19 cellular contexts compared by ENCODE assay signal in genomic region chr12:42706331-42706730, GRCh38.
DNase-seq lines count a peak whose midpoint lies in the region; ATAC-seq, FAIRE-seq and TF ChIP-seq lines count a peak whose summit lies in the region.
"Had no signal": no experiment of that assay in that cellular context is flagged by ENCODE, and none has a peak within 500 bp of the region (broad histone marks: within the 10 kb centered on the region; RNA-seq: fewer than 3 reads in every experiment).

No MANE protein-coding gene starts in this region.

- H3K18ac ChIP-seq in neuronal stem cell (ENCODE audit: low read length): no peak overlapping the region

- H3K4me2 ChIP-seq in PC-3 (ENCODE audit: low read length) (0 out of 2 replicates have a peak overlapping the region, but pooled peaks have one; percentile 5), mammary epithelial cell (ENCODE audit: insufficient read depth, low read depth, low read length) (peak overlapping the region; percentile 48), neuronal stem cell (ENCODE audit: insufficient read depth, low read length, poor library complexity, severe bottlenecking) (no peak overlapping the region)
- H3K4me2 ChIP-seq: GM23338 had no signal

- no peaks in the 10 kb centered on the region for H3K27me3 Mint-ChIP-seq in natural killer cell (ENCODE audit: low read depth in 2 of 2)
- H3K27me3 Mint-ChIP-seq: activated naive CD4-positive, alpha-beta T cell treated with anti-CD3 and anti-CD28 coated beads, Interleukin-2, amount 10 ng/mL, durations not matched to agents 7 days and 5 days had no signal

- peaks cover 9 to 13% of the 10 kb centered on the region in 2 donors for H3K9me3 Mint-ChIP-seq in natural killer cell
- H3K9me3 Mint-ChIP-seq: activated T-cell treated with anti-CD3 and anti-CD28 coated beads, Interleukin-2, amount 50 U/mL, for 4 hours had no signal

- no peaks in the 10 kb centered on the region for H3K27me3 ChIP-seq in PC-3 (ENCODE audit: low read length)
- H3K27me3 ChIP-seq in mammary epithelial cell (ENCODE audit: insufficient read depth, low read length): no peaks in the 10 kb centered on the region
- H3K27me3 ChIP-seq in neuronal stem cell (ENCODE audit: control insufficient read depth in 3 of 3, insufficient read depth in 3 of 3, low read depth in 1 of 3, low read length in 3 of 3): no peaks in the 10 kb centered on the region
- H3K27me3 ChIP-seq: ascending aorta, neutrophil had no signal

- BruUV-seq in PC-3 (replicated peaks; lab: Mats Ljungman, UMichigan): no TSS peak
- BruUV-seq in mammary epithelial cell (replicated peaks; lab: Mats Ljungman, UMichigan): no TSS peak

- 0% methylated on average over 1 of the region's 1 CpG for WGBS in mammary epithelial cell (ENCODE audit: low coverage, missing lambda C conversion rate)
- no CpG with 5 or more reads among the region's 1 CpG for WGBS in neuronal stem cell (ENCODE audit: extremely low coverage in 2 of 2, insufficient read length in 2 of 2, insufficient replicate concordance in 1 of 2), 2 donors

- H4K8ac ChIP-seq in neuronal stem cell (ENCODE audit: low read depth, low read length): no peak overlapping the region

- H2BK12ac ChIP-seq in neuronal stem cell (ENCODE audit: low read length): no peak overlapping the region

- H3K4me3 Mint-ChIP-seq in natural killer cell: no peak overlapping the region
- H3K4me3 Mint-ChIP-seq: activated naive CD4-positive, alpha-beta T cell treated with anti-CD3 and anti-CD28 coated beads, Interleukin-2, amount 10 ng/mL, durations not matched to agents 7 days and 5 days; activated T-cell treated with anti-CD3 and anti-CD28 coated beads, Interleukin-2, amount 50 U/mL, for 4 hours; GM23338; IgD-negative memory B cell had no signal

- H3K9me3 ChIP-seq in PC-3 (ENCODE audit: low read length): no peaks in the 10 kb centered on the region
- H3K9me3 ChIP-seq in mammary epithelial cell (replicated peaks; ENCODE audit: insufficient read depth, low read length): no peaks in the 10 kb centered on the region
- no peaks in the 10 kb centered on the region for H3K9me3 ChIP-seq in neuronal stem cell (replicated peaks in 1 of 2; ENCODE audit: control insufficient read depth in 2 of 2, insufficient read depth in 1 of 2, low read depth in 1 of 2, low read length in 2 of 2)
- H3K9me3 ChIP-seq: ascending aorta, neutrophil, thoracic aorta had no signal

- no peak overlapping the region for H2AK5ac ChIP-seq in neuronal stem cell (ENCODE audit: low read depth, low read length)

- H2AFZ ChIP-seq in PC-3 (ENCODE audit: low read length) (no peak overlapping the region), mammary epithelial cell (ENCODE audit: low read depth, low read length) (peak overlapping the region; percentile 73), neuronal stem cell (ENCODE audit: low read length) (peak overlapping the region; percentile 41)
- H2AFZ ChIP-seq: GM23338 had no signal

- no peak overlapping the region for H2BK15ac ChIP-seq in neuronal stem cell (ENCODE audit: low read length)

- no peaks in the 10 kb centered on the region for H3K79me1 ChIP-seq in neuronal stem cell (ENCODE audit: low read depth, low read length)

- H2BK120ac ChIP-seq in neuronal stem cell (ENCODE audit: low read depth, low read length): no peak overlapping the region

- no peak overlapping the region for H4K91ac ChIP-seq in neuronal stem cell (ENCODE audit: low read depth, low read length, poor library complexity)

- POLR2A ChIA-PET in PC-3 (lab: Charles Lee; ENCODE audit: unreplicated experiment): no interaction called here

- peak; percentile 50 for DNase-seq in EH (ENCODE audit: low read depth)
- peak; percentile 83 for DNase-seq in PC-3
- peak; percentile 43 for DNase-seq in mammary epithelial cell
- DNase-seq in neuronal stem cell (ENCODE audit: low spot score): no peak
- DNase-seq in urothelium cell line (ENCODE audit: low spot score): no peak
- DNase-seq in natural killer cell: no peak
- DNase-seq in putamen (ENCODE audit: low spot score): no peak
- no peak for DNase-seq in activated T-cell treated with anti-CD3 and anti-CD28 coated beads, Interleukin-2, amount 50 U/mL, for 1 hour
- DNase-seq: activated CD4-positive, alpha-beta T cell treated with anti-CD3 and anti-CD28 coated beads for 1 hour; activated naive CD4-positive, alpha-beta T cell treated with anti-CD3 and anti-CD28 coated beads, Interleukin-2, amount 10 ng/mL, durations not matched to agents 7 days and 5 days; activated T-cell treated with anti-CD3 and anti-CD28 coated beads, Interleukin-2, amount 50 U/mL, for 4 hours; NCI-H1694 treated with DMSO at 0.1 percent for 48 hours had no signal

- H3K14ac ChIP-seq in neuronal stem cell (ENCODE audit: low read length): no peak overlapping the region

- no peak overlapping the region for H3K27ac Mint-ChIP-seq in natural killer cell
- H3K27ac Mint-ChIP-seq: activated naive CD4-positive, alpha-beta T cell treated with anti-CD3 and anti-CD28 coated beads, Interleukin-2, amount 10 ng/mL, durations not matched to agents 7 days and 5 days; GM23338; IgD-negative memory B cell had no signal

- H3K79me2 ChIP-seq in PC-3 (ENCODE audit: low read length): no peaks in the 10 kb centered on the region
- no peaks in the 10 kb centered on the region for H3K79me2 ChIP-seq in mammary epithelial cell (ENCODE audit: insufficient read depth, low read length)

- H3K4me1 ChIP-seq in PC-3 (ENCODE audit: insufficient read depth, low read length): peaks cover 13% of the 10 kb centered on the region
- H3K4me1 ChIP-seq in mammary epithelial cell (ENCODE audit: insufficient read depth, low read length): peaks cover 29% of the 10 kb centered on the region
- H3K4me1 ChIP-seq in neuronal stem cell (ENCODE audit: control insufficient read depth in 2 of 2, insufficient read depth in 1 of 2, low read depth in 1 of 2, low read length in 2 of 2): peaks cover 8% of the 10 kb centered on the region in 2 donors
- H3K4me1 ChIP-seq: ascending aorta had no signal

- no peaks in the 10 kb centered on the region for H3K9me2 ChIP-seq in PC-3 (replicated peaks; ENCODE audit: low read length)

- TF ChIP-seq CTCF in PC-3 (conservative IDR thresholded peaks at IDR 0.05; ENCODE audit: low read depth, low read length) (no peak), mammary epithelial cell (conservative IDR thresholded peaks at IDR 0.05 in 1 of 2, IDR thresholded peaks at IDR 0.05 in 1 of 2; ENCODE audit: extremely low read depth in 1 of 2, insufficient read depth in 1 of 2, low read depth in 1 of 2, low read length in 2 of 2) (no peak), natural killer cell (IDR thresholded peaks at IDR 0.05) (no peak)

- no peak overlapping the region for H3K4ac ChIP-seq in neuronal stem cell (ENCODE audit: low read length)

- FAIRE-seq in urothelium cell line (lab: Jason Lieb, UNC): no peak
- FAIRE-seq: RCC 7860 had no signal

- H3K36me3 ChIP-seq in PC-3 (ENCODE audit: low read depth, low read length) (no peaks in the 10 kb centered on the region), mammary epithelial cell (ENCODE audit: insufficient read depth, low read length) (no peaks in the 10 kb centered on the region), neuronal stem cell (replicated peaks in 1 of 2; ENCODE audit: control insufficient read depth in 2 of 2, insufficient read depth in 2 of 2, low read length in 2 of 2) (no peaks in the 10 kb centered on the region)
- H3K36me3 ChIP-seq: ascending aorta, neutrophil, thoracic aorta had no signal

- H2BK5ac ChIP-seq in neuronal stem cell (ENCODE audit: low read length): no peak overlapping the region

- in situ Hi-C loops in mammary epithelial cell (cut with MboI; ENCODE audit: low sequenced_read_pairs in 2 of 2): no loop called here

- H3K9ac ChIP-seq in PC-3 (ENCODE audit: low read length) (no peak overlapping the region), mammary epithelial cell (ENCODE audit: insufficient read depth, low read length) (no peak overlapping the region), neuronal stem cell (ENCODE audit: low read depth, low read length, poor library complexity) (no peak overlapping the region)

- dilution Hi-C loops in mammary epithelial cell (cut with HindIII; ENCODE audit: low sequenced_read_pairs): no loop called here

- ATAC-seq in PC-3: peak; percentile 53
- no peak for ATAC-seq in natural killer cell
- ATAC-seq: activated T-cell treated with anti-CD3 and anti-CD28 coated beads, Interleukin-2, amount 50 U/mL, for 4 hours; GM23338 had no signal

- no peaks in the 10 kb centered on the region for H3K4me1 Mint-ChIP-seq in natural killer cell
- H3K4me1 Mint-ChIP-seq: activated naive CD4-positive, alpha-beta T cell treated with anti-CD3 and anti-CD28 coated beads, Interleukin-2, amount 10 ng/mL, durations not matched to agents 7 days and 5 days; GM23338; IgD-negative memory B cell had no signal

- H3K23ac ChIP-seq in neuronal stem cell (ENCODE audit: low read depth, low read length, poor library complexity): no peak overlapping the region

- CTCF ChIA-PET in PC-3 (lab: Charles Lee): no interaction called here
- CTCF ChIA-PET in mammary epithelial cell (lab: Charles Lee; ENCODE audit: low non-redundant PET): no interaction called here

- H4K20me1 ChIP-seq in PC-3 (ENCODE audit: low read length): no peaks in the 10 kb centered on the region
- H4K20me1 ChIP-seq in mammary epithelial cell (ENCODE audit: insufficient read depth, low read length): no peaks in the 10 kb centered on the region

- intact Hi-C loops in PC-3 (cut with micrococcal nuclease) (no loop called here), mammary epithelial cell (cut with micrococcal nuclease) (loop anchor here (10.0 kb wide), 1 partner anchor 258 kb away; no protein-coding TSS in a partner anchor), natural killer cell (cut with micrococcal nuclease) (no loop called here)

- no peaks in the 10 kb centered on the region for H3K36me3 Mint-ChIP-seq in natural killer cell
- H3K36me3 Mint-ChIP-seq: activated naive CD4-positive, alpha-beta T cell treated with anti-CD3 and anti-CD28 coated beads, Interleukin-2, amount 10 ng/mL, durations not matched to agents 7 days and 5 days; IgD-negative memory B cell had no signal

- H3K27ac ChIP-seq in PC-3 (ENCODE audit: low read length) (no peak overlapping the region), mammary epithelial cell (ENCODE audit: insufficient read depth, low read depth, low read length) (peak overlapping the region; percentile 43), neuronal stem cell (replicated peaks; ENCODE audit: low read length) (no peak overlapping the region)
- H3K27ac ChIP-seq: ascending aorta, C4-2B, neutrophil, thoracic aorta had no signal

- H3K4me3 ChIP-seq in PC-3 (ENCODE audit: low read length): no peak overlapping the region
- no peak overlapping the region for H3K4me3 ChIP-seq in mammary epithelial cell (replicated peaks in 1 of 3; ENCODE audit: insufficient read depth in 1 of 3, low read depth in 2 of 3, low read length in 3 of 3)
- no peak overlapping the region for H3K4me3 ChIP-seq in neuronal stem cell (ENCODE audit: low read length in 2 of 2)
- H3K4me3 ChIP-seq: ascending aorta, GM23338, thoracic aorta had no signal

- H3F3A ChIP-seq in PC-3 (ENCODE audit: low read length, unreplicated experiment): no peaks in the 10 kb centered on the region

Comparison
In these comparisons a context has a peak if more than half of its experiments do, and no peak if none do; other contexts are left out.
1. DNase-seq: peak in EH (single experiment), PC-3 (single experiment) and mammary epithelial cell (single experiment); none in neuronal stem cell (single experiment), urothelium cell line (single experiment), natural killer cell (single experiment), putamen (single experiment) and activated T-cell treated with anti-CD3 and anti-CD28 coated beads, Interleukin-2, amount 50 U/mL, for 1 hour (single experiment).